ENCODE assay signal across 8 cellular contexts in the genomic region with DNA sequence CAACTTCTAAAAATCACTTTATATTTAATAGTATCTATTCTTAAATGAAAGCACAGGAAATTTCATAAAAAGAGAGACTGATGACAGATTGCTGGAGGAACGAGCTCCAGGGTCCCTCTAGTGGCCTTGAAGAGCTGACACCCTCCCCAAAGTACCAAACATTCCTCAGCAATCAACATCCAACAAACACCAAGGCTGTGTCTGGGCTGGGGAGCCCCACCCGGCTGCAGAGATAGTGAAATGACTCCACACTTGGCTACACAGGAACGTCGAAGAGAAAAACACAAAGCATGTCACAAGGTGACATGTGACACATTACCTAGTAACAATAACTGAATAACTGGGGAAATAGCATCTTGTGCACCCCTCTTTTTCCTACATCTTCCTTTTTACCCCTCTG. TPM values are rescaled to one million over a fixed set of nuclear protein-coding genes. Genes with fewer than 3 reads are reported as not detected.
A peak's percentile ranks its signal among the peaks of the same experiment; 100 is the strongest.
DNase-seq lines count a peak whose midpoint lies in the region; ATAC-seq, FAIRE-seq and TF ChIP-seq lines count a peak whose summit lies in the region.

No MANE protein-coding gene starts in this region.

- H3K27me3 ChIP-seq in CD4-positive, alpha-beta memory T cell (ENCODE audit: insufficient read depth, low read length): no peaks in the 10 kb centered on the region
- H3K27me3 ChIP-seq in right cardiac atrium (ENCODE audit: control insufficient read depth, insufficient read depth): no peaks in the 10 kb centered on the region
- no peaks in the 10 kb centered on the region for H3K27me3 ChIP-seq in spleen (replicated peaks in 1 of 7)

- no peaks in the 10 kb centered on the region for H3K36me3 ChIP-seq in CD4-positive, alpha-beta memory T cell (ENCODE audit: insufficient read depth, low read length)
- peaks cover 0 to 34% (median 0%) of the 10 kb centered on the region in 6 donors for H3K36me3 ChIP-seq in spleen

- no peaks in the 10 kb centered on the region for H3K27me3 Mint-ChIP-seq in CD4-positive, alpha-beta memory T cell
- H3K27me3 Mint-ChIP-seq in activated T-helper 17 cell treated with anti-CD3 and anti-CD28 coated beads, Interleukin-2, amount 50 U/mL, for 72 hours: no peaks in the 10 kb centered on the region

- WGBS in right cardiac atrium: 11% methylated on average over 4 of the region's 4 CpGs
- WGBS in spleen, 5 donors: 20 to 39% (median 30%) methylated on average over 4 of the region's 4 CpGs

- intact Hi-C loops in CD4-positive, alpha-beta memory T cell (cut with micrococcal nuclease): no loop called here
- intact Hi-C loops in right cardiac atrium (cut with DNase I): no loop called here
- intact Hi-C loops in spleen (cut with DNase I; ENCODE audit: low total_unique reads): no loop called here

- peaks cover 0 to 4% (median 1%) of the 10 kb centered on the region in 4 donors for H3K4me1 Mint-ChIP-seq in CD4-positive, alpha-beta memory T cell
- H3K4me1 Mint-ChIP-seq in activated T-helper 17 cell treated with anti-CD3 and anti-CD28 coated beads, Interleukin-2, amount 50 U/mL, for 72 hours: no peaks in the 10 kb centered on the region

- POLR2A ChIA-PET in CD4-positive, alpha-beta memory T cell (lab: Charles Lee; ENCODE audit: partially characterized antibody): no interaction called here

- no peaks in the 10 kb centered on the region for H3K9me3 ChIP-seq in CD4-positive, alpha-beta memory T cell (ENCODE audit: control insufficient read depth in 1 of 2, low read length in 2 of 2)
- H3K9me3 ChIP-seq in right cardiac atrium (ENCODE audit: control insufficient read depth, low read length) (no peaks in the 10 kb centered on the region), spleen (no peaks in the 10 kb centered on the region)

- no peak for TF ChIP-seq POLR2A in spleen (IDR thresholded peaks at IDR 0.05)

- H3K36me3 Mint-ChIP-seq in CD4-positive, alpha-beta memory T cell: peaks cover 28 to 31% of the 10 kb centered on the region in 2 donors
- peaks cover 79% of the 10 kb centered on the region for H3K36me3 Mint-ChIP-seq in activated T-helper 17 cell treated with anti-CD3 and anti-CD28 coated beads, Interleukin-2, amount 50 U/mL, for 72 hours (ENCODE audit: low read depth)

- TF ChIP-seq CTCF in spleen (IDR thresholded peaks at IDR 0.05 in 8 of 11, conservative IDR thresholded peaks at IDR 0.05 in 3 of 11): peak in 9 of 11 experiments; percentile 7 to 66 (median 46)

- no peak overlapping the region for H3K4me3 ChIP-seq in CD4-positive, alpha-beta memory T cell (ENCODE audit: low read length in 2 of 2)
- H3K4me3 ChIP-seq in right cardiac atrium (ENCODE audit: low read length) (no peak overlapping the region), spleen (no peak overlapping the region)

- peak; percentile 10 to 36 (median 14) for DNase-seq in CD4-positive, alpha-beta memory T cell
- DNase-seq in GM18507 (ENCODE audit: extremely low spot score, insufficient read length, low read depth) (no peak), MV-4-11 (lab: John Stamatoyannopoulos, UW) (peak; percentile 40), right cardiac atrium (peak; percentile 46 to 72 (median 51)), spleen (no peak), GF-D8 (lab: John Stamatoyannopoulos, UW) (no peak)

- no peaks in the 10 kb centered on the region for H3K9me3 Mint-ChIP-seq in CD4-positive, alpha-beta memory T cell
- no peaks in the 10 kb centered on the region for H3K9me3 Mint-ChIP-seq in activated T-helper 17 cell treated with anti-CD3 and anti-CD28 coated beads, Interleukin-2, amount 50 U/mL, for 72 hours

- ATAC-seq in HG02763 (IDR thresholded peaks at IDR 0.05; ENCODE audit: unreplicated experiment) (peak; percentile 85), right cardiac atrium (peak; percentile 97)
- peak; percentile 61 for ATAC-seq in activated T-helper 17 cell treated with anti-CD3 and anti-CD28 coated beads, Interleukin-2, amount 50 U/mL, for 72 hours (replicated peaks)

- no peak overlapping the region for H3K4me3 Mint-ChIP-seq in CD4-positive, alpha-beta memory T cell
- no peak overlapping the region for H3K4me3 Mint-ChIP-seq in activated T-helper 17 cell treated with anti-CD3 and anti-CD28 coated beads, Interleukin-2, amount 50 U/mL, for 72 hours

- H3K27ac Mint-ChIP-seq in CD4-positive, alpha-beta memory T cell: peak overlapping the region in 1 of 7 donors; percentile 31
- no peak overlapping the region for H3K27ac Mint-ChIP-seq in activated T-helper 17 cell treated with anti-CD3 and anti-CD28 coated beads, Interleukin-2, amount 50 U/mL, for 72 hours

- CTCF ChIA-PET in CD4-positive, alpha-beta memory T cell (lab: Charles Lee; ENCODE audit: partially characterized antibody): interaction anchor here (1.0 to 3.4 kb wide), 5 partner anchors 8 to 46 kb away, joined by 3 to 11 read pairs (median 5); partner anchors contain the start of gene SLC39A8

- no peaks in the 10 kb centered on the region for H3K4me1 ChIP-seq in CD4-positive, alpha-beta memory T cell (ENCODE audit: insufficient read depth, low read length)
- H3K4me1 ChIP-seq in right cardiac atrium (ENCODE audit: control insufficient read depth, insufficient read depth, low read length) (no peaks in the 10 kb centered on the region), spleen (peaks cover 0 to 11% (median 0%) of the 10 kb centered on the region in 6 donors)

- no peak overlapping the region for H3K27ac ChIP-seq in CD4-positive, alpha-beta memory T cell (ENCODE audit: low read depth, low read length)
- H3K27ac ChIP-seq in right cardiac atrium (ENCODE audit: low read length) (no peak overlapping the region), spleen (no peak overlapping the region)

- peak; percentile 63 for FAIRE-seq in GM18507 (lab: Jason Lieb, UNC)

RNA-seq across cellular contexts. Expression of gene SLC39A8, which starts 45.6 kb away (rescaled TPM):
- 10 to 100 TPM; 24.6 to 25.7 TPM for total RNA-seq in CD4-positive, alpha-beta memory T cell
- polyA plus RNA-seq in CD4-positive, alpha-beta memory T cell: 100 to 1,000 TPM in 1 of 2 donors, 10 to 100 TPM in 1; 52.5 to 112 TPM
- 10 to 100 TPM; 56.4 to 86.3 TPM for total RNA-seq in activated T-helper 17 cell treated with anti-CD3 and anti-CD28 coated beads, Interleukin-2, amount 50 U/mL, for 72 hours
- total RNA-seq in right cardiac atrium (10 to 100 TPM; 77.7 to 92.3 (median 81.2) TPM), spleen (10 to 100 TPM; 11.9 to 21.7 (median 18.4) TPM)
- polyA plus RNA-seq in right cardiac atrium (60.5 TPM), spleen (1 to 10 TPM; 4.5 to 6.9 (median 4.8) TPM)

Comparison
In these comparisons a context has a peak if more than half of its experiments do, and no peak if none do; other contexts are left out.
1. DNase-seq: peak in CD4-positive, alpha-beta memory T cell (5 of 5), MV-4-11 (single experiment) and right cardiac atrium (3 of 3); none in GM18507 (single experiment), spleen (single experiment) and GF-D8 (single experiment).
2. Peak in every context shown above with its lines, with median percentiles within 50 percentile points of each other: ATAC-seq.